8 cellular contexts compared by ENCODE assay signal in the genomic region with DNA sequence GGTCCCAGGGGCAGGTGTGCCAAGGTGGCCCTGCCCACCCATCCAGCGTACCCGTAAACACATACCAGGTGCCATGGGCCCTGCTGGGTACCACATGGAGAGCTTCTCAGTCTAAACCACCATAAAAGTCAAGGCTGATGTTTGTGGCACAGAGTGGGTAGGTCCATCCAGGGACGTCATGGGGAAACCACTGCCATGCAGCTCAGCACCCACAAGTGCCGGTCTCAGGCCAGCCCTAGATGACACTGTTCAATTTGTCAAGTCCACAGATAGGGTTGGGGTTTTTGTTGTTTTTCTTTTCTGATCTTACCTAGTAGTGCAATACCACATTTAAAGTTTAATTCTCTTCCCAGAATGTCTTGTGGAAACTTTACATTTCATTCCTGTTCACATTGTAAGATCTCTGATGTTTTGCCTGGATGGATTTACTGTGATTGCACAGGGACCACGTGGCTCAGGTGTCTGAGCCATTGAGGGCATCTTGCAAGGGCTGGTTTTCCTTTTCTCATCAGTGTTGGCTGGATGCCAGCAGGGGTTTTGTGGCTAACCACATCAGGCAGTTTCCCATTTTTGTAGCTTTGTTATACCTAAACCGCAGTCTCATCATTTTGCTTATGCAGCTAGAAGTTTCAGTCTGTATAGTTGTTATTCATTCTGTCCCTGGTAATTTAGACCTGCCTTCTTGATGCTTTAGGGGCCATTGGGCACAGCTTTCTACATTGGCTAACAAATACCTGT.
A peak's percentile ranks its signal among the peaks of the same experiment; 100 is the strongest.
DNase-seq lines count a peak whose midpoint lies in the region; ATAC-seq, FAIRE-seq and TF ChIP-seq lines count a peak whose summit lies in the region.

No MANE protein-coding gene starts in this region.

- H3K4me3 ChIP-seq in cardiac fibroblast (replicated peaks in 1 of 2; ENCODE audit: low read depth in 2 of 2, low read length in 2 of 2): no peak overlapping the region

- no peak for TF ChIP-seq CTCF in cardiac fibroblast (IDR thresholded peaks at IDR 0.05; ENCODE audit: low read depth, low read length)

- peak; percentile 95 for FAIRE-seq in GM18507 (lab: Jason Lieb, UNC)

- peak; percentile 32 for DNase-seq in GM18507 (ENCODE audit: extremely low spot score, insufficient read length, low read depth)
- peak; percentile 90 for DNase-seq in M059J (ENCODE audit: low read depth)
- DNase-seq in activated CD4-positive, CD25-positive, alpha-beta regulatory T cell (lab: John Stamatoyannopoulos, UW): peak; percentile 36 to 67 (median 50)
- peak; percentile 10 to 51 for DNase-seq in cardiac fibroblast (ENCODE audit: low read depth in 2 of 2)
- peak; percentile 82 to 87 for DNase-seq in stimulated activated CD4-positive, alpha-beta T cell treated with anti-CD3 and anti-CD28 coated beads, Interleukin-4, amount 100 ng/mL, for 4 hours
- no peak for DNase-seq in left lobe of liver (ENCODE audit: low spot score)
- DNase-seq in NCI-H1930 (lab: John Stamatoyannopoulos, UW): no peak

- no peak for ATAC-seq in HG02642 (IDR thresholded peaks at IDR 0.05; ENCODE audit: poor library complexity, unreplicated experiment)
- ATAC-seq in left lobe of liver: no peak

Comparison
In these comparisons a context has a peak if more than half of its experiments do, and no peak if none do; other contexts are left out.
1. DNase-seq: peak in GM18507 (single experiment), M059J (single experiment), activated CD4-positive, CD25-positive, alpha-beta regulatory T cell (4 of 4), cardiac fibroblast (2 of 2) and stimulated activated CD4-positive, alpha-beta T cell treated with anti-CD3 and anti-CD28 coated beads, Interleukin-4, amount 100 ng/mL, for 4 hours (2 of 2); none in left lobe of liver (single experiment) and NCI-H1930 (0 of 2).